Comparison of ENCODE assay signal across 11 cellular contexts in the genomic region with DNA sequence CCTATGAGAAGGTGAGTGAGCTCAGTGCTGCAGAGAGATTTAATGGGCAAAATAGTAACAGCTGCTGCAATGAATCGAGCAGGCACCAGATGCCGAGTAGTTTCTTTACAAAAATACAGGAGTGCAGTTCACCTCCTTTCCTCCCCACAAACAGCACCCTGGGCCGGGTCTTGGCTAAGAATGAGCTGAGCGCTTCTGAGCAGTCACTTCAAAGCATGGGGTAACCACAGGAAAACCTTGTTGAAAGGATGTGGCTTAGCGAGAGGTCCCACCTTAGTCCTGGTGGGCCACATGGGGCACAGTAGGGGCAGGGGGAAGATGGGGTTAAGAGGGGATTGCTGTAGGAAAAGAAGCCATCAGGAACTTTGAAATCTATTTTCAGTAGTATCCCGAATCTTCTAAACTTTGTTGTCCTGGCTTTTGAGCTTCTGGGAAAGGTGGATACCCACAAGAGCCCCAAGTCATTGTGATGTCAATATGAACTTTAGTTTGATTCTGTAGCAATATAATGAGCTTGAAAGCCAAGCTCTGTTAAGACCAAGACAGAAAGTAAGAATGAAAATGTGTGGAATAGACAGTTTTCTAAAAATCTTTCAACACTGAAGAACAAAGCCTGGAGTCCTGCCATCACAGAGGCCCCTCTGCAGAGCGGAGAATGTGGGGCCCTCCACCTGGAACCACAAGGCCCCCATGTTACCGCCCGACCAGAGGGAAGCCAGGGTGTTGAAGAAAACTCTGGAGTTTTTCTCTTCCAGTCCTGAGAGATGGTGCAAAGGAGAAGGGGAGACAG.
DNase-seq lines count a peak whose midpoint lies in the region; ATAC-seq and FAIRE-seq lines count a peak whose summit lies in the region.
"Had no signal": no experiment of that assay in that cellular context is flagged by ENCODE, and none has a peak within 500 bp of the region (broad histone marks: within the 10 kb centered on the region; RNA-seq: fewer than 3 reads in every experiment).

No MANE protein-coding gene starts in this region.

- H3K36me3 Mint-ChIP-seq in effector memory CD8-positive, alpha-beta T cell (ENCODE audit: insufficient read depth): peaks cover 2% of the 10 kb centered on the region

- ATAC-seq in effector memory CD8-positive, alpha-beta T cell (replicated peaks): peak; percentile 97
- no peak for ATAC-seq in HG03442 (IDR thresholded peaks at IDR 0.05; ENCODE audit: unreplicated experiment)
- ATAC-seq: esophagus mucosa had no signal

- FAIRE-seq in frontal cortex (lab: Jason Lieb, UNC): no peak
- FAIRE-seq: keratinocyte had no signal

- H3K27ac Mint-ChIP-seq in effector memory CD8-positive, alpha-beta T cell: peak overlapping the region; percentile 67 to 84

- H3K9me3 Mint-ChIP-seq in effector memory CD8-positive, alpha-beta T cell: no peaks in the 10 kb centered on the region

- H3K4me3 Mint-ChIP-seq in effector memory CD8-positive, alpha-beta T cell: peak overlapping the region; percentile 61 to 72

- H3K4me1 Mint-ChIP-seq in effector memory CD8-positive, alpha-beta T cell (ENCODE audit: low read depth in 2 of 2): peaks cover 39 to 40% of the 10 kb centered on the region in 2 donors

- peak; percentile 32 for DNase-seq in T follicular helper cell (ENCODE audit: low read depth)
- DNase-seq in activated T-cell treated with anti-CD3 and anti-CD28 coated beads for 24 hours (ENCODE audit: low read depth): peak; percentile 31
- peak; percentile 58 to 72 (median 64) for DNase-seq in effector memory CD8-positive, alpha-beta T cell
- peak; percentile 22 to 88 (median 61) for DNase-seq in stimulated activated naive CD4-positive, alpha-beta T cell (lab: John Stamatoyannopoulos, UW)
- no peak for DNase-seq in frontal cortex (ENCODE audit: low spot score in 2 of 2)
- DNase-seq in A172 (ENCODE audit: low spot score): no peak
- DNase-seq in NOMO-1 treated with dmso at 0.1 percent for 144 hours (lab: John Stamatoyannopoulos, UW; ENCODE audit: unreplicated experiment): no peak
- DNase-seq: GDM1 had no signal

- no peaks in the 10 kb centered on the region for H3K27me3 Mint-ChIP-seq in effector memory CD8-positive, alpha-beta T cell

Comparison
In these comparisons a context has a peak if more than half of its experiments do, and no peak if none do; other contexts are left out.
1. DNase-seq: peak in T follicular helper cell (single experiment), activated T-cell treated with anti-CD3 and anti-CD28 coated beads for 24 hours (single experiment), effector memory CD8-positive, alpha-beta T cell (3 of 3) and stimulated activated naive CD4-positive, alpha-beta T cell (6 of 6); none in frontal cortex (0 of 2), A172 (single experiment) and NOMO-1 treated with dmso at 0.1 percent for 144 hours (single experiment).